2 cellular contexts compared by ENCODE assay signal in genomic region chr16:6482861-6483530, GRCh38.
TF ChIP-seq lines count a peak whose summit lies in the region.

No MANE protein-coding gene starts in this region.

TF ChIP-seq in SK-N-SH, 30 proteins besides CTCF, POLR2A, EP300 and RAD21 (continued from another document):
- TF ChIP-seq, protein P1, sequence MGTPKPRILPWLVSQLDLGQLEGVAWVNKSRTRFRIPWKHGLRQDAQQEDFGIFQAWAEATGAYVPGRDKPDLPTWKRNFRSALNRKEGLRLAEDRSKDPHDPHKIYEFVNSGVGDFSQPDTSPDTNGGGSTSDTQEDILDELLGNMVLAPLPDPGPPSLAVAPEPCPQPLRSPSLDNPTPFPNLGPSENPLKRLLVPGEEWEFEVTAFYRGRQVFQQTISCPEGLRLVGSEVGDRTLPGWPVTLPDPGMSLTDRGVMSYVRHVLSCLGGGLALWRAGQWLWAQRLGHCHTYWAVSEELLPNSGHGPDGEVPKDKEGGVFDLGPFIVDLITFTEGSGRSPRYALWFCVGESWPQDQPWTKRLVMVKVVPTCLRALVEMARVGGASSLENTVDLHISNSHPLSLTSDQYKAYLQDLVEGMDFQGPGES (IDR thresholded peaks at IDR 0.05; ENCODE audit: low read depth, low read length), result no peak
- no peak for TF ChIP-seq YY1 (IDR thresholded peaks at IDR 0.05; ENCODE audit: low read depth)
- TF ChIP-seq FOXM1 (IDR thresholded peaks at IDR 0.05; ENCODE audit: low read depth), result no peak
- TF ChIP-seq NRF1 (IDR thresholded peaks at IDR 0.05; ENCODE audit: low read depth, low read length), result no peak
- TF ChIP-seq JUND (IDR thresholded peaks at IDR 0.05), result no peak

TF ChIP-seq in SK-N-SH treated with all-trans-retinoic acid at 6 μM for 48 hours, 23 proteins besides CTCF, POLR2A, EP300 and RAD21 (continued from another document):
- no peak for TF ChIP-seq TOX (CRISPR knock-in tag; IDR thresholded peaks at IDR 0.05; ENCODE audit: borderline replicate concordance)
- TF ChIP-seq ISL1 (CRISPR knock-in tag; IDR thresholded peaks at IDR 0.05), result no peak
- TF ChIP-seq TCF4 (CRISPR knock-in tag; IDR thresholded peaks at IDR 0.05; ENCODE audit: borderline replicate concordance), result no peak
- TF ChIP-seq, protein P2, sequence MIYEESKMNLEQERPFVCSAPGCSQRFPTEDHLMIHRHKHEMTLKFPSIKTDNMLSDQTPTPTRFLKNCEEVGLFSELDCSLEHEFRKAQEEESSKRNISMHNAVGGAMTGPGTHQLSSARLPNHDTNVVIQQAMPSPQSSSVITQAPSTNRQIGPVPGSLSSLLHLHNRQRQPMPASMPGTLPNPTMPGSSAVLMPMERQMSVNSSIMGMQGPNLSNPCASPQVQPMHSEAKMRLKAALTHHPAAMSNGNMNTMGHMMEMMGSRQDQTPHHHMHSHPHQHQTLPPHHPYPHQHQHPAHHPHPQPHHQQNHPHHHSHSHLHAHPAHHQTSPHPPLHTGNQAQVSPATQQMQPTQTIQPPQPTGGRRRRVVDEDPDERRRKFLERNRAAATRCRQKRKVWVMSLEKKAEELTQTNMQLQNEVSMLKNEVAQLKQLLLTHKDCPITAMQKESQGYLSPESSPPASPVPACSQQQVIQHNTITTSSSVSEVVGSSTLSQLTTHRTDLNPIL (CRISPR knock-in tag; IDR thresholded peaks at IDR 0.05; ENCODE audit: low read depth), result no peak
- TF ChIP-seq ZC3H10 (CRISPR knock-in tag; IDR thresholded peaks at IDR 0.05), result no peak
- no peak for TF ChIP-seq CSRNP3 (CRISPR knock-in tag; IDR thresholded peaks at IDR 0.05)
- TF ChIP-seq CSDC2 (CRISPR knock-in tag; IDR thresholded peaks at IDR 0.05), result no peak
